In the genomic region with DNA sequence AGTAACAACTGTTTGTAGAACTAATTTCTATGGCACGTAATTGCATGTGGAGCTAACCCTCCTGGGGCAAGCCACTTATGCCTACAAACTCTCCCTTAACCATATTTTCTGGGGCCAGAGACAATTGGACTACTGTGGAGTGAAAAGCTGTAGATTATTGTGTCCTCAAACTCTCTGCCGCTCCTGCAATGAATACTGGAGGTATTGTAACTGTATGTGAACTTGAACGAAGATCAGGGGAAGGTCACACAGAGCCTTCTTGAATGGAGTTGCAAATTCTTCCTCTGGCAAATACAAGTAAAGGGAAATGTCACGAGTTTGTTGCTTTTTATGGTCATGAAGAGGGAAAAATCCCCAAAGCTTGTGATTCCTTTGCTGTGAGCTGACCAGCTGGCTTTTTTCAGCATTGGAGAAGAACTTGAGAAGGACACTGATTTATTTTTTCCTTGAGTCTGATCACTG, we compare ENCODE assay signal across 17 cellular contexts. TPM values are rescaled to one million over a fixed set of nuclear protein-coding genes. Genes with fewer than 3 reads are reported as not detected.
DNase-seq lines count a peak whose midpoint lies in the region; ATAC-seq, FAIRE-seq and TF ChIP-seq lines count a peak whose summit lies in the region.
"Had no signal": no experiment of that assay in that cellular context is flagged by ENCODE, and none has a peak within 500 bp of the region (broad histone marks: within the 10 kb centered on the region; RNA-seq: fewer than 3 reads in every experiment).

No MANE protein-coding gene starts in this region.

- peak overlapping the region; percentile 74 for H3K9ac ChIP-seq in IMR-90 (ENCODE audit: low read depth, low read length)

- H3K79me1 ChIP-seq in IMR-90 (ENCODE audit: low read depth in 1 of 2, low read length in 2 of 2): peaks cover 2 to 3% of the 10 kb centered on the region in 2 experiments; a peak in 2 of 4 replicates

- peaks cover 68% of the 10 kb centered on the region for H3K4me1 Mint-ChIP-seq in chondrocyte (ENCODE audit: low read depth)
- H3K4me1 Mint-ChIP-seq in activated T-helper 1 cell treated with anti-CD3 and anti-CD28 coated beads, Interleukin-12 subunit alpha, Interleukin-12 subunit beta, Interleukin-2, Interleukin-4 antibody, amounts not matched to agents 30 ng/mL and 10 ng/mL and 1 ng/mL, durations not matched to agents 14 hours and 24 hours and 36 hours (ENCODE audit: low read depth): no peaks in the 10 kb centered on the region
- H3K4me1 Mint-ChIP-seq: memory B cell had no signal

- 0 out of 2 replicates have a peak overlapping the region, but pooled peaks have one; percentile 0 for H3K14ac ChIP-seq in IMR-90 (replicated peaks; ENCODE audit: low read depth, low read length)

- no peak for TF ChIP-seq RAD21 in IMR-90 (IDR thresholded peaks at IDR 0.05; ENCODE audit: low read length)

- no peak overlapping the region for H2BK5ac ChIP-seq in IMR-90 (ENCODE audit: low read depth, low read length, poor library complexity, severe bottlenecking)

- TF ChIP-seq CTCF in IMR-90 (conservative IDR thresholded peaks at IDR 0.05; ENCODE audit: low read depth, low read length) (no peak), chondrocyte (IDR thresholded peaks at IDR 0.05) (no peak), suprapubic skin (IDR thresholded peaks at IDR 0.05) (no peak), GM13976 (IDR thresholded peaks at IDR 0.05; ENCODE audit: borderline replicate concordance, control extremely low read depth, extremely low read depth, insufficient read depth, missing control alignments) (no peak)

- dilution Hi-C loops in IMR-90 (cut with HindIII; ENCODE audit: low sequenced_read_pairs, unreplicated experiment): no loop called here

- H3K27ac ChIP-seq in IMR-90 (ENCODE audit: insufficient read depth, low read length) (peak overlapping the region; percentile 86; the same call in 1 of the 2 replicates), suprapubic skin (peak overlapping the region; percentile 10)
- H3K27ac ChIP-seq: PC-9 had no signal

- H3K4me1 ChIP-seq in IMR-90 (ENCODE audit: control insufficient read depth, insufficient read depth, low read length) (peaks cover 12% of the 10 kb centered on the region), suprapubic skin (peaks cover 13% of the 10 kb centered on the region)

- H3K36me3 Mint-ChIP-seq in chondrocyte (ENCODE audit: low read depth): no peaks in the 10 kb centered on the region
- no peaks in the 10 kb centered on the region for H3K36me3 Mint-ChIP-seq in activated T-helper 1 cell treated with anti-CD3 and anti-CD28 coated beads, Interleukin-12 subunit alpha, Interleukin-12 subunit beta, Interleukin-2, Interleukin-4 antibody, amounts not matched to agents 30 ng/mL and 10 ng/mL and 1 ng/mL, durations not matched to agents 14 hours and 24 hours and 36 hours (ENCODE audit: low read depth)
- H3K36me3 Mint-ChIP-seq: memory B cell had no signal

- ATAC-seq in IMR-90 (ENCODE audit: low read depth) (peak; percentile 63), GM21825 (IDR thresholded peaks at IDR 0.05; ENCODE audit: unreplicated experiment) (no peak)

- WGBS in IMR-90 (ENCODE audit: extremely low coverage in 2 of 2, insufficient read length in 1 of 2), 2 experiments: 20% methylated on average over 1 of the region's 4 CpGs; no CpG with 5 or more reads in 1 of the 2 experiments
- 37% methylated on average over 4 of the region's 4 CpGs for WGBS in suprapubic skin

- H4K20me1 ChIP-seq in IMR-90 (ENCODE audit: insufficient read depth, low read length): no peaks in the 10 kb centered on the region; the same call in 1 of the 2 replicates

- H2BK15ac ChIP-seq in IMR-90 (ENCODE audit: low read depth, low read length): peak overlapping the region; percentile 79; the same call in 1 of the 3 replicates

- no peaks in the 10 kb centered on the region for H3K9me3 Mint-ChIP-seq in chondrocyte (ENCODE audit: low read depth)
- no peaks in the 10 kb centered on the region for H3K9me3 Mint-ChIP-seq in activated T-helper 1 cell treated with anti-CD3 and anti-CD28 coated beads, Interleukin-12 subunit alpha, Interleukin-12 subunit beta, Interleukin-2, Interleukin-4 antibody, amounts not matched to agents 30 ng/mL and 10 ng/mL and 1 ng/mL, durations not matched to agents 14 hours and 24 hours and 36 hours
- H3K9me3 Mint-ChIP-seq: memory B cell had no signal

- peak overlapping the region; percentile 6 to 90; a peak in 2 of 4 replicates for H4K8ac ChIP-seq in IMR-90 (ENCODE audit: low read depth in 2 of 2, low read length in 2 of 2)

- H2BK20ac ChIP-seq in IMR-90 (ENCODE audit: low read depth, low read length): peak overlapping the region; percentile 36; the same call in 1 of the 2 replicates

- TF ChIP-seq POLR2A in IMR-90 (IDR thresholded peaks at IDR 0.05; ENCODE audit: low read depth, low read length): no peak
- TF ChIP-seq POLR2A in suprapubic skin (IDR thresholded peaks at IDR 0.05): no peak

- H3K9me1 ChIP-seq in IMR-90 (ENCODE audit: insufficient read depth, low read length): no peaks in the 10 kb centered on the region; the same call in 1 of the 2 replicates

- H3K23ac ChIP-seq in IMR-90 (ENCODE audit: low read depth, low read length): no peak overlapping the region

- DNase-seq in IMR-90 (peak; percentile 52), chondrocyte (ENCODE audit: low spot score) (no peak), iris pigment epithelial cell (ENCODE audit: low read depth) (peak; percentile 35), suprapubic skin (ENCODE audit: low spot score in 2 of 2) (no peak), GM13976 (ENCODE audit: low spot score) (no peak), urothelium cell line (ENCODE audit: low spot score) (no peak)
- DNase-seq in activated T-helper 1 cell treated with anti-CD3 and anti-CD28 coated beads, Interleukin-12 subunit alpha, Interleukin-12 subunit beta, Interleukin-2, Interleukin-4 antibody, amounts not matched to agents 30 ng/mL and 10 ng/mL and 1 ng/mL, durations not matched to agents 14 hours and 24 hours and 36 hours (ENCODE audit: low spot score): no peak
- DNase-seq: activated naive CD4-positive, alpha-beta T cell treated with anti-CD3 and anti-CD28 coated beads, Interleukin-2, amount 50 U/mL, for 16 hours; C1 segment of cervical spinal cord; erythroblast; NCI-H1694; occipital lobe; PC-9 had no signal

- peak overlapping the region; percentile 84 for H3K18ac ChIP-seq in IMR-90 (ENCODE audit: low read depth, low read length)

- in situ Hi-C loops in IMR-90 (cut with MboI; ENCODE audit: low sequenced_read_pairs): no loop called here
- in situ Hi-C loops in GM13976 (cut with MboI; ENCODE audit: low sequenced_read_pairs, unreplicated experiment): no loop called here

- H3K9me3 ChIP-seq in IMR-90 (ENCODE audit: control insufficient read depth, insufficient read depth, low read length): no peaks in the 10 kb centered on the region
- H3K9me3 ChIP-seq in suprapubic skin: no peaks in the 10 kb centered on the region

- H3K4me2 ChIP-seq in IMR-90 (ENCODE audit: low read depth, low read length): no peak overlapping the region; the same call in 1 of the 2 replicates
- H3K4me2 ChIP-seq: PC-9 had no signal

- POLR2A ChIA-PET in IMR-90 (lab: Charles Lee; ENCODE audit: unreplicated experiment): no interaction called here

- H3K27me3 Mint-ChIP-seq in chondrocyte (ENCODE audit: low read depth): no peaks in the 10 kb centered on the region
- H3K27me3 Mint-ChIP-seq in activated T-helper 1 cell treated with anti-CD3 and anti-CD28 coated beads, Interleukin-12 subunit alpha, Interleukin-12 subunit beta, Interleukin-2, Interleukin-4 antibody, amounts not matched to agents 30 ng/mL and 10 ng/mL and 1 ng/mL, durations not matched to agents 14 hours and 24 hours and 36 hours (ENCODE audit: insufficient read depth): peaks cover 14% of the 10 kb centered on the region

- no peak overlapping the region for H2AFZ ChIP-seq in IMR-90 (replicated peaks; ENCODE audit: low read length, poor library complexity)
- H2AFZ ChIP-seq: PC-9 had no signal

- intact Hi-C loops in IMR-90 (cut with micrococcal nuclease): no loop called here
- intact Hi-C loops in activated T-helper 1 cell treated with anti-CD3 and anti-CD28 coated beads, Interleukin-12 subunit alpha, Interleukin-12 subunit beta, Interleukin-2, Interleukin-4 antibody, amounts not matched to agents 30 ng/mL and 10 ng/mL and 1 ng/mL, durations not matched to agents 14 hours and 24 hours and 36 hours (cut with micrococcal nuclease): no loop called here

- no peak overlapping the region for H2AK9ac ChIP-seq in IMR-90 (replicated peaks; ENCODE audit: low read depth, low read length, poor library complexity)

- H4K5ac ChIP-seq in IMR-90 (ENCODE audit: low read depth, low read length): no peak overlapping the region; the same call in 1 of the 2 replicates

- H3K36me3 ChIP-seq in IMR-90 (ENCODE audit: control insufficient read depth, insufficient read depth, low read length) (0 out of 2 replicates have a peak, but pooled peaks cover 2% of the 10 kb centered on the region), suprapubic skin (no peaks in the 10 kb centered on the region)

- peak overlapping the region; percentile 1; the same call in 1 of the 2 replicates for H3K4ac ChIP-seq in IMR-90 (ENCODE audit: low read depth, low read length)

- H3K27ac Mint-ChIP-seq in chondrocyte (ENCODE audit: unreplicated experiment): peak overlapping the region; percentile 87
- H3K27ac Mint-ChIP-seq in activated T-helper 1 cell treated with anti-CD3 and anti-CD28 coated beads, Interleukin-12 subunit alpha, Interleukin-12 subunit beta, Interleukin-2, Interleukin-4 antibody, amounts not matched to agents 30 ng/mL and 10 ng/mL and 1 ng/mL, durations not matched to agents 14 hours and 24 hours and 36 hours: no peak overlapping the region
- H3K27ac Mint-ChIP-seq: memory B cell had no signal

- H3K4me3 ChIP-seq in IMR-90 (ENCODE audit: insufficient read depth, low read depth, low read length) (no peak overlapping the region), suprapubic skin (no peak overlapping the region)
- H3K4me3 ChIP-seq: PC-9 had no signal

- no peak for FAIRE-seq in urothelium cell line (lab: Jason Lieb, UNC)
- FAIRE-seq: colon, GM12891 had no signal

- H3K4me3 Mint-ChIP-seq in chondrocyte (ENCODE audit: unreplicated experiment): no peak overlapping the region
- H3K4me3 Mint-ChIP-seq in activated T-helper 1 cell treated with anti-CD3 and anti-CD28 coated beads, Interleukin-12 subunit alpha, Interleukin-12 subunit beta, Interleukin-2, Interleukin-4 antibody, amounts not matched to agents 30 ng/mL and 10 ng/mL and 1 ng/mL, durations not matched to agents 14 hours and 24 hours and 36 hours: no peak overlapping the region
- H3K4me3 Mint-ChIP-seq: memory B cell had no signal

- H4K91ac ChIP-seq in IMR-90 (ENCODE audit: insufficient read depth, low read depth, low read length): no peak overlapping the region; the same call in 1 of the 2 replicates

- H2AK5ac ChIP-seq in IMR-90 (ENCODE audit: low read depth, low read length): no peak overlapping the region

- no TSS peak for BruUV-seq in IMR-90 (replicated peaks; lab: Mats Ljungman, UMichigan)

- peak overlapping the region; percentile 43; the same call in 1 of the 2 replicates for H3K56ac ChIP-seq in IMR-90 (ENCODE audit: extremely low read depth, insufficient read depth, low read length)

- H2BK120ac ChIP-seq in IMR-90 (ENCODE audit: low read depth, low read length): peak overlapping the region; percentile 5

- H3K27me3 ChIP-seq in IMR-90 (ENCODE audit: control insufficient read depth, insufficient read depth, low read length): no peaks in the 10 kb centered on the region
- H3K27me3 ChIP-seq in suprapubic skin: no peaks in the 10 kb centered on the region

- no peak for TF ChIP-seq EP300 in suprapubic skin (IDR thresholded peaks at IDR 0.05)

- CTCF ChIA-PET in IMR-90 (lab: Yijun Ruan, JAX): interaction anchor here (0.6 kb wide), 1 partner anchor 9 kb away, joined by 6 read pairs; no protein-coding TSS in a partner anchor

RNA-seq across cellular contexts. Expression of gene AKAP12, which starts 18.2 kb away (rescaled TPM):
- total RNA-seq in IMR-90 (2012; rRNA removed) (118 and 176 TPM in 2 replicates), chondrocyte (75.5 to 184 TPM (median 176 TPM) in 3 replicates), suprapubic skin (10 to 100 TPM in 3 of 4 donors, 1 to 10 TPM in 1; 7.2 to 20.1 (median 11.9) TPM)
- 50.0 and 56.0 TPM in 2 replicates for polyA plus RNA-seq in IMR-90 (2012; rRNA removed)
- 15.6 and 18.9 TPM in 2 replicates for polyA plus RNA-seq in IMR-90 (2012; cell fraction: cytosol; rRNA removed)
- polyA plus RNA-seq in IMR-90 (2012; cell fraction: nucleus; rRNA removed; ENCODE audit: low replicate concordance): 14.3 and 102 TPM in 2 replicates
- 0.47 and 0.78 TPM in 2 replicates for total RNA-seq in activated T-helper 1 cell treated with anti-CD3 and anti-CD28 coated beads, Interleukin-12 subunit alpha, Interleukin-12 subunit beta, Interleukin-2, Interleukin-4 antibody, amounts not matched to agents 30 ng/mL and 10 ng/mL and 1 ng/mL, durations not matched to agents 14 hours and 24 hours and 36 hours

Comparison
In these comparisons a context has a peak if more than half of its experiments do, and no peak if none do; other contexts are left out.
1. DNase-seq: peak in IMR-90 (single experiment) and iris pigment epithelial cell (single experiment); none in chondrocyte (single experiment), suprapubic skin (0 of 2), GM13976 (single experiment), activated T-helper 1 cell treated with anti-CD3 and anti-CD28 coated beads, Interleukin-12 subunit alpha, Interleukin-12 subunit beta, Interleukin-2, Interleukin-4 antibody, amounts not matched to agents 30 ng/mL and 10 ng/mL and 1 ng/mL, durations not matched to agents 14 hours and 24 hours and 36 hours (single experiment) and urothelium cell line (single experiment).